23 cellular contexts compared by ENCODE assay signal in genomic region chr7:37225255-37226012, GRCh38.
"Had no signal": no experiment of that assay in that cellular context is flagged by ENCODE, and none has a peak within 500 bp of the region (broad histone marks: within the 10 kb centered on the region; RNA-seq: fewer than 3 reads in every experiment).

No MANE protein-coding gene starts in this region.

- H3K4me1 ChIP-seq: adrenal gland had no signal

- H3K27me3 ChIP-seq: adrenal gland, hepatocyte, tibial artery had no signal

- H3K4me3 Mint-ChIP-seq: activated CD8-positive, alpha-beta T cell treated with anti-CD3 and anti-CD28 coated beads for 36 hours; activated naive CD4-positive, alpha-beta T cell treated with anti-CD3 and anti-CD28 coated beads, Interleukin-2, amount 10 ng/mL, durations not matched to agents 7 days and 5 days; dendritic cell treated with granulocyte-macrophage colony-stimulating factor and Interleukin-4, amounts not matched to agents 40 ng/mL and 50 ng/mL, for 4 days; naive B cell; neural crest cell had no signal

- H3K79me2 ChIP-seq: hepatocyte had no signal

- H3K27ac ChIP-seq: adrenal gland, epithelial cell of prostate, hepatocyte, left ventricle myocardium inferior, tibial artery, WERI-Rb-1 had no signal

- H3K9me3 Mint-ChIP-seq: activated CD8-positive, alpha-beta T cell treated with anti-CD3 and anti-CD28 coated beads for 36 hours; activated naive CD4-positive, alpha-beta T cell treated with anti-CD3 and anti-CD28 coated beads, Interleukin-2, amount 10 ng/mL, durations not matched to agents 7 days and 5 days; activated T-helper 2 cell treated with anti-CD3 and anti-CD28 coated beads, Interferon-gamma antibody, Interleukin-2, Interleukin-4, amounts not matched to agents 10 μg/mL and 5 μg/mL and 100 μg/mL, durations not matched to agents 14 hours and 24 hours and 36 hours; dendritic cell treated with granulocyte-macrophage colony-stimulating factor and Interleukin-4, amounts not matched to agents 40 ng/mL and 50 ng/mL, for 4 days; naive B cell; neural crest cell had no signal

- H3K4me3 ChIP-seq: adrenal gland, hepatocyte, left ventricle myocardium inferior, mucosa of descending colon, tibial artery had no signal

- H3K27ac Mint-ChIP-seq: activated CD8-positive, alpha-beta T cell treated with anti-CD3 and anti-CD28 coated beads for 36 hours; activated T-helper 2 cell treated with anti-CD3 and anti-CD28 coated beads, Interferon-gamma antibody, Interleukin-2, Interleukin-4, amounts not matched to agents 10 μg/mL and 5 μg/mL and 100 μg/mL, durations not matched to agents 14 hours and 24 hours and 36 hours; dendritic cell treated with granulocyte-macrophage colony-stimulating factor and Interleukin-4, amounts not matched to agents 40 ng/mL and 50 ng/mL, for 4 days had no signal

- H3K9me3 ChIP-seq: adrenal gland, left ventricle myocardium inferior, mucosa of descending colon, tibial artery had no signal

- H3K36me3 ChIP-seq: adrenal gland, tibial artery, WERI-Rb-1 had no signal

- DNase-seq: activated CD8-positive, alpha-beta T cell treated with anti-CD3 and anti-CD28 coated beads for 36 hours; activated naive CD4-positive, alpha-beta T cell treated with anti-CD3 and anti-CD28 coated beads, Interleukin-2, amount 10 ng/mL, durations not matched to agents 7 days and 5 days; activated T-cell treated with anti-CD3 and anti-CD28 coated beads, Interleukin-2, amount 50 U/mL, for 1 hour; adrenal gland; effector memory CD4-positive, alpha-beta T cell; foreskin fibroblast; kidney; left ventricle myocardium inferior; mucosa of descending colon; naive B cell; stimulated activated CD8-positive, alpha-beta memory T cell treated with anti-CD3 and anti-CD28 coated beads, Interleukin-4, amount 100 ng/mL, for 48 hours; stimulated activated naive CD8-positive, alpha-beta T cell treated with anti-CD3 and anti-CD28 coated beads, Interleukin-15, Interleukin-2, amounts not matched to agents 100 U/mL and 50 U/mL, for 24 hours; substantia nigra; T-helper 2 cell; tibial artery; WERI-Rb-1 had no signal

- H3K4me2 ChIP-seq: hepatocyte had no signal

- H2AFZ ChIP-seq: hepatocyte had no signal

- FAIRE-seq: bronchial epithelial cell, kidney had no signal

- H3K27me3 Mint-ChIP-seq: activated CD8-positive, alpha-beta T cell treated with anti-CD3 and anti-CD28 coated beads for 36 hours; activated naive CD4-positive, alpha-beta T cell treated with anti-CD3 and anti-CD28 coated beads, Interleukin-2, amount 10 ng/mL, durations not matched to agents 7 days and 5 days; dendritic cell treated with granulocyte-macrophage colony-stimulating factor and Interleukin-4, amounts not matched to agents 40 ng/mL and 50 ng/mL, for 4 days; naive B cell; progenitor cell of endocrine pancreas had no signal

- ATAC-seq: activated CD8-positive, alpha-beta T cell treated with anti-CD3 and anti-CD28 coated beads for 36 hours; mucosa of descending colon; stimulated activated naive CD8-positive, alpha-beta T cell treated with anti-CD3 and anti-CD28 coated beads, Interleukin-15, Interleukin-2, amounts not matched to agents 100 U/mL and 50 U/mL, for 24 hours had no signal
